8 cellular contexts compared by ENCODE assay signal in genomic region chr9:136842380-136842948, GRCh38. TPM values are rescaled to one million over a fixed set of nuclear protein-coding genes. Genes with fewer than 3 reads are reported as not detected.
DNase-seq lines count a peak whose midpoint lies in the region; ATAC-seq, FAIRE-seq and TF ChIP-seq lines count a peak whose summit lies in the region.
"Not testable (repeated sequence)": the region's sequence is repeated elsewhere in the genome, so short reads cannot be mapped to it uniquely, and the experiment has no call there.

Gene AJM1 (plus strand): TSS chr9:136842478. CDS start chr9:136844415, 1,937 bp downstream.

- DNase-seq in Caco-2 = peak; percentile 81 to 89
- peak; percentile 74 for DNase-seq in PC-3
- peak; percentile 75 for DNase-seq in activated T-cell treated with anti-CD3 and anti-CD28 coated beads for 24 hours (ENCODE audit: low read depth)
- peak; percentile 74 for DNase-seq in endothelial cell of umbilical vein (ENCODE audit: low read depth, low spot score)
- DNase-seq in middle frontal gyrus (ENCODE audit: extremely low spot score, low spot score) = peak; percentile 78
- peak; percentile 68 for DNase-seq in stimulated activated CD8-positive, alpha-beta memory T cell treated with anti-CD3 and anti-CD28 coated beads, Interleukin-15, amount 100 ng/mL, for 1 hour (ENCODE audit: low read depth)

- H3K4me3 ChIP-seq in Caco-2 (ENCODE audit: low read depth, low read length) (peak within 1 kb of the TSS; percentile 31), PC-3 (ENCODE audit: low read length) (peak within 1 kb of the TSS; percentile 66), endothelial cell of umbilical vein (replicated peaks in 1 of 3; ENCODE audit: insufficient read depth in 1 of 3, low read depth in 1 of 3, low read length in 3 of 3) (peak within 1 kb of the TSS in 1 of 3 experiments; percentile 34)

- POLR2A ChIA-PET in Caco-2 (lab: Charles Lee) = interaction anchor here (0.6 kb wide), 1 partner anchor 130 kb away, joined by 16 read pairs; the partner anchor contains the start of gene DIPK1B
- POLR2A ChIA-PET in PC-3 (lab: Charles Lee; ENCODE audit: unreplicated experiment); endothelial cell of umbilical vein (lab: Charles Lee): not testable (repeated sequence)

- not testable (repeated sequence) for H3K79me2 ChIP-seq in PC-3 (ENCODE audit: low read length); endothelial cell of umbilical vein (ENCODE audit: control insufficient read depth, insufficient read depth, low read length)

- not testable (repeated sequence) for H3K36me3 ChIP-seq in Caco-2 (ENCODE audit: control insufficient read depth, insufficient read depth, low read length); PC-3 (ENCODE audit: low read depth, low read length)
- H3K36me3 ChIP-seq in endothelial cell of umbilical vein (ENCODE audit: control insufficient read depth in 2 of 2, extremely low read depth in 1 of 2, insufficient read depth in 2 of 2, low read length in 2 of 2) = peaks cover 0 to 13% of the 10 kb centered on the region in 2 experiments

- CTCF ChIA-PET in Caco-2 (lab: Charles Lee) = interaction anchor here (0.6 to 1.6 kb wide), 19 partner anchors 13 to 244 kb away, joined by 3 to 15 read pairs (median 4); partner anchors contain the start of genes EDF1, RABL6 and SAPCD2
- CTCF ChIA-PET in PC-3 (lab: Charles Lee) = interaction anchor here (1.0 to 1.6 kb wide), 3 partner anchors 42 to 72 kb away, joined by 3 read pairs; no protein-coding TSS in a partner anchor
- CTCF ChIA-PET in endothelial cell of umbilical vein (lab: Charles Lee) = interaction anchor here (0.6 to 2.8 kb wide), 18 partner anchors 10 to 193 kb away, joined by 3 to 18 read pairs (median 5); partner anchors contain the start of genes FBXW5, PAXX and RABL6

- not testable (repeated sequence) for H3F3A ChIP-seq in PC-3 (ENCODE audit: low read length, unreplicated experiment)

- H3K9me1 ChIP-seq in endothelial cell of umbilical vein (replicated peaks; ENCODE audit: control insufficient read depth, extremely low read depth, insufficient read depth, low read length) = not testable (repeated sequence)

- not testable (repeated sequence) for H3K27me3 ChIP-seq in Caco-2 (replicated peaks; ENCODE audit: control insufficient read depth, insufficient read depth, low read length); PC-3 (ENCODE audit: low read length)
- peaks cover 10 to 28% of the 10 kb centered on the region in 2 experiments for H3K27me3 ChIP-seq in endothelial cell of umbilical vein (ENCODE audit: control insufficient read depth in 2 of 2, insufficient read depth in 2 of 2, low read length in 2 of 2)

- H3K9me3 Mint-ChIP-seq in Caco-2 (ENCODE audit: unreplicated experiment); IgD-negative memory B cell: not testable (repeated sequence)

- H3K9ac ChIP-seq in PC-3 (ENCODE audit: low read length); endothelial cell of umbilical vein (replicated peaks; ENCODE audit: extremely low read depth, insufficient read depth, low read length): not testable (repeated sequence)

- H3K4me1 Mint-ChIP-seq in Caco-2 (ENCODE audit: low read depth, unreplicated experiment); IgD-negative memory B cell: not testable (repeated sequence)

- TF ChIP-seq CTCF in Caco-2 (IDR thresholded peaks at IDR 0.05; ENCODE audit: insufficient read depth in 1 of 2, low read depth in 1 of 2, low read length in 1 of 2, severe bottlenecking in 1 of 2, unreplicated experiment in 1 of 2) (peak; percentile 88 to 92), PC-3 (conservative IDR thresholded peaks at IDR 0.05; ENCODE audit: low read depth, low read length) (peak; percentile 66), endothelial cell of umbilical vein (IDR thresholded peaks at IDR 0.05; ENCODE audit: extremely low read depth in 1 of 2, insufficient read depth in 1 of 2, low read depth in 1 of 2, low read length in 2 of 2) (peak; percentile 82 to 94)

- not testable (repeated sequence) for H3K9me2 ChIP-seq in PC-3 (replicated peaks; ENCODE audit: low read length)

- H3K9me3 ChIP-seq in Caco-2; PC-3 (ENCODE audit: low read length); endothelial cell of umbilical vein (replicated peaks; ENCODE audit: control insufficient read depth, insufficient read depth, low read length): not testable (repeated sequence)

- peak within 1 kb of the TSS; percentile 50 for H3K27ac Mint-ChIP-seq in Caco-2 (ENCODE audit: unreplicated experiment)
- peak within 1 kb of the TSS; percentile 86 to 95 (median 90) for H3K27ac Mint-ChIP-seq in IgD-negative memory B cell

- H2AFZ ChIP-seq in PC-3 (ENCODE audit: low read length); endothelial cell of umbilical vein (ENCODE audit: low read depth, low read length): not testable (repeated sequence)

- dilution Hi-C loops in endothelial cell of umbilical vein (cut with MboI; ENCODE audit: extremely low pct_ligation_motif_present, low sequenced_read_pairs) = not testable (repeated sequence)

- not testable (repeated sequence) for BruUV-seq in Caco-2 (replicated peaks; lab: Mats Ljungman, UMichigan); PC-3 (replicated peaks; lab: Mats Ljungman, UMichigan); endothelial cell of umbilical vein (replicated peaks; lab: Mats Ljungman, UMichigan)

- FAIRE-seq in endothelial cell of umbilical vein (lab: Jason Lieb, UNC) = peak; percentile 85

- H4K20me1 ChIP-seq in PC-3 (ENCODE audit: low read length); endothelial cell of umbilical vein (replicated peaks; ENCODE audit: control insufficient read depth, extremely low read depth, insufficient read depth, low read length): not testable (repeated sequence)

- ATAC-seq in GM21529 (IDR thresholded peaks at IDR 0.05; ENCODE audit: unreplicated experiment) (peak; percentile 71), PC-3 (peak; percentile 68)

- intact Hi-C loops in Caco-2 (cut with micrococcal nuclease; ENCODE audit: unreplicated experiment) = loop anchor here (2.0 to 10.0 kb wide), 3 partner anchors 56 to 192 kb away; partner anchors contain the start of genes C8G and FBXW5
- intact Hi-C loops in PC-3 (cut with micrococcal nuclease) = loop anchor here (10.0 kb wide), 1 partner anchor 152 kb away; the partner anchor contains the start of genes CLIC3 and PAXX
- intact Hi-C loops in endothelial cell of umbilical vein (cut with micrococcal nuclease) = loop anchor here (2.0 to 5.0 kb wide), 3 partner anchors 35 to 192 kb away; partner anchors contain the start of genes CLIC3 and RABL6

- H3K4me1 ChIP-seq in Caco-2 = peaks cover 25% of the 10 kb centered on the region
- H3K4me1 ChIP-seq in PC-3 (ENCODE audit: insufficient read depth, low read length); endothelial cell of umbilical vein (ENCODE audit: control insufficient read depth, extremely low read depth, insufficient read depth, low read length): not testable (repeated sequence)

- H3K27me3 Mint-ChIP-seq in Caco-2 (ENCODE audit: insufficient read depth, unreplicated experiment); IgD-negative memory B cell: not testable (repeated sequence)

- H3K27ac ChIP-seq in PC-3 (ENCODE audit: low read length); endothelial cell of umbilical vein (ENCODE audit: insufficient read depth, low read depth, low read length): not testable (repeated sequence)

- H3K36me3 Mint-ChIP-seq in Caco-2 (ENCODE audit: insufficient read depth, unreplicated experiment) = peaks cover 76% of the 10 kb centered on the region
- not testable (repeated sequence) for H3K36me3 Mint-ChIP-seq in IgD-negative memory B cell

- not testable (repeated sequence) for TF ChIP-seq POLR2A in endothelial cell of umbilical vein (IDR thresholded peaks at IDR 0.05; ENCODE audit: low read depth, low read length)

- peak within 1 kb of the TSS; percentile 88 for H3K4me2 ChIP-seq in PC-3 (ENCODE audit: low read length)
- not testable (repeated sequence) for H3K4me2 ChIP-seq in endothelial cell of umbilical vein (ENCODE audit: insufficient read depth, low read length)

- H3K4me3 Mint-ChIP-seq in Caco-2 (ENCODE audit: unreplicated experiment) (peak within 1 kb of the TSS; percentile 70), IgD-negative memory B cell (peak within 1 kb of the TSS; percentile 87 to 96 (median 94))

TF ChIP-seq in endothelial cell of umbilical vein, 7 proteins besides CTCF, POLR2A, EP300 and RAD21:
- peak; percentile 51 for TF ChIP-seq POLR2AphosphoS5 (IDR thresholded peaks at IDR 0.05; ENCODE audit: insufficient read depth, low read depth, low read length)

RNA-seq across cellular contexts. Expression of gene AJM1, which starts in this region (rescaled TPM):
- total RNA-seq in Caco-2 (2022) (3.6 and 4.2 TPM in 2 replicates), PC-3 (2014; rRNA removed) (1.4 and 2.6 TPM in 2 replicates), endothelial cell of umbilical vein (1.3 and 1.7 TPM in 2 replicates)
- polyA plus RNA-seq in IgD-negative memory B cell (0.10 TPM), endothelial cell of umbilical vein (0.30 and 0.32 TPM in 2 replicates)
- polyA plus RNA-seq in endothelial cell of umbilical vein (2011; cell fraction: cytosol; rRNA removed) = 0.06 and 0.20 TPM in 2 replicates
- polyA plus RNA-seq in endothelial cell of umbilical vein (2011; cell fraction: nucleus; rRNA removed) = 2.4 and 3.0 TPM in 2 replicates
- 0.44 and 0.67 TPM in 2 replicates for polyA plus RNA-seq in endothelial cell of umbilical vein (2012)
- 0.12 and 0.17 TPM in 2 replicates for polyA minus RNA-seq in endothelial cell of umbilical vein
- 2.3 TPM for polyA minus RNA-seq in endothelial cell of umbilical vein (2011; cell fraction: cytosol; rRNA and poly(A)+ RNA removed)
- polyA minus RNA-seq in endothelial cell of umbilical vein (2011; cell fraction: nucleus; rRNA and poly(A)+ RNA removed) = 0.29 and 0.67 TPM in 2 replicates
